In genomic region chr20:61720348-61720696, GRCh38 we compare ENCODE assay signal across 21 cellular contexts.
A peak's percentile ranks its signal among the peaks of the same experiment; 100 is the strongest.
DNase-seq lines count a peak whose midpoint lies in the region; ATAC-seq lines count a peak whose summit lies in the region.
"Had no signal": no experiment of that assay in that cellular context is flagged by ENCODE, and none has a peak within 500 bp of the region (broad histone marks: within the 10 kb centered on the region; RNA-seq: fewer than 3 reads in every experiment).

No MANE protein-coding gene starts in this region.

- peak overlapping the region; percentile 86 for H3K27ac ChIP-seq in KOPT-K1 (ENCODE audit: low read depth, low read length, poor library complexity, severe bottlenecking)
- no peak overlapping the region for H3K27ac ChIP-seq in SJCRH30
- H3K27ac ChIP-seq: adrenal gland, esophagus muscularis mucosa had no signal

- H3K27ac Mint-ChIP-seq in activated naive CD4-positive, alpha-beta T cell treated with anti-CD3 and anti-CD28 coated beads, Interleukin-2, amount 10 ng/mL, durations not matched to agents 7 days and 5 days: peak overlapping the region; percentile 95
- H3K27ac Mint-ChIP-seq in central memory CD8-positive, alpha-beta T cell (ENCODE audit: low read depth): peak overlapping the region; percentile 96
- peak overlapping the region; percentile 76 for H3K27ac Mint-ChIP-seq in stimulated activated effector memory CD8-positive, alpha-beta T cell treated with anti-CD3 and anti-CD28 coated beads, Interleukin-12 subunit alpha, Interleukin-12 subunit beta, amount 100 ng/mL, for 72 hours
- H3K27ac Mint-ChIP-seq: endodermal cell, memory B cell had no signal

- DNase-seq in activated naive CD4-positive, alpha-beta T cell treated with anti-CD3 and anti-CD28 coated beads, Interleukin-2, amount 10 ng/mL, durations not matched to agents 7 days and 5 days: no peak
- DNase-seq in activated naive CD4-positive, alpha-beta T cell (lab: John Stamatoyannopoulos, UW): no peak
- DNase-seq in central memory CD8-positive, alpha-beta T cell (ENCODE audit: low spot score in 2 of 2): no peak
- DNase-seq in stimulated activated effector memory CD8-positive, alpha-beta T cell treated with anti-CD3 and anti-CD28 coated beads, Interleukin-12 subunit alpha, Interleukin-12 subunit beta, amount 100 ng/mL, for 72 hours (ENCODE audit: low spot score in 2 of 2): no peak
- no peak for DNase-seq in SJCRH30
- DNase-seq in stimulated activated CD4-positive, alpha-beta T cell treated with anti-CD3 and anti-CD28 coated beads, Interleukin-2, amount 100 ng/mL, for 24 hours: no peak
- DNase-seq: ACHN, adrenal gland, EL, endodermal cell, foreskin melanocyte, NCI-H1105, NCI-H1930, NCI-H226, NCI-H774, occipital lobe had no signal

- no peaks in the 10 kb centered on the region for H3K27me3 Mint-ChIP-seq in activated naive CD4-positive, alpha-beta T cell treated with anti-CD3 and anti-CD28 coated beads, Interleukin-2, amount 10 ng/mL, durations not matched to agents 7 days and 5 days
- no peaks in the 10 kb centered on the region for H3K27me3 Mint-ChIP-seq in central memory CD8-positive, alpha-beta T cell

- H3K27me3 ChIP-seq in SJCRH30: peaks cover 39% of the 10 kb centered on the region
- H3K27me3 ChIP-seq: adrenal gland had no signal

- H3K36me3 ChIP-seq in KOPT-K1 (ENCODE audit: insufficient read depth, low read length): peaks cover 21% of the 10 kb centered on the region
- H3K36me3 ChIP-seq in SJCRH30: no peaks in the 10 kb centered on the region
- H3K36me3 ChIP-seq: adrenal gland, esophagus muscularis mucosa had no signal

- peaks cover 18% of the 10 kb centered on the region for H3K4me1 Mint-ChIP-seq in activated naive CD4-positive, alpha-beta T cell treated with anti-CD3 and anti-CD28 coated beads, Interleukin-2, amount 10 ng/mL, durations not matched to agents 7 days and 5 days
- H3K4me1 Mint-ChIP-seq in central memory CD8-positive, alpha-beta T cell: peaks cover 19% of the 10 kb centered on the region
- peaks cover 17% of the 10 kb centered on the region for H3K4me1 Mint-ChIP-seq in stimulated activated effector memory CD8-positive, alpha-beta T cell treated with anti-CD3 and anti-CD28 coated beads, Interleukin-12 subunit alpha, Interleukin-12 subunit beta, amount 100 ng/mL, for 72 hours
- H3K4me1 Mint-ChIP-seq: memory B cell had no signal

- H3K36me3 Mint-ChIP-seq in activated naive CD4-positive, alpha-beta T cell treated with anti-CD3 and anti-CD28 coated beads, Interleukin-2, amount 10 ng/mL, durations not matched to agents 7 days and 5 days: peaks cover 9% of the 10 kb centered on the region
- peaks cover 5% of the 10 kb centered on the region for H3K36me3 Mint-ChIP-seq in central memory CD8-positive, alpha-beta T cell (ENCODE audit: insufficient read depth)
- H3K36me3 Mint-ChIP-seq in stimulated activated effector memory CD8-positive, alpha-beta T cell treated with anti-CD3 and anti-CD28 coated beads, Interleukin-12 subunit alpha, Interleukin-12 subunit beta, amount 100 ng/mL, for 72 hours: no peaks in the 10 kb centered on the region
- H3K36me3 Mint-ChIP-seq: memory B cell had no signal

- CTCF ChIA-PET in activated naive CD4-positive, alpha-beta T cell treated with anti-CD3 and anti-CD28 coated beads, Interleukin-2, amount 10 ng/mL, durations not matched to agents 7 days and 5 days (lab: Charles Lee): no interaction called here

- no peak overlapping the region for H3K4me3 ChIP-seq in SJCRH30
- H3K4me3 ChIP-seq: adrenal gland, esophagus muscularis mucosa had no signal

- no peak for ATAC-seq in central memory CD8-positive, alpha-beta T cell (replicated peaks; ENCODE audit: extremely low read depth, poor library complexity, severe bottlenecking)
- ATAC-seq in stimulated activated effector memory CD8-positive, alpha-beta T cell treated with anti-CD3 and anti-CD28 coated beads, Interleukin-12 subunit alpha, Interleukin-12 subunit beta, amount 100 ng/mL, for 72 hours: no peak
- no peak for ATAC-seq in HG03469 (IDR thresholded peaks at IDR 0.05; ENCODE audit: unreplicated experiment)
- ATAC-seq: SK-N-SH treated with all-trans-retinoic acid at 6 μM for 48 hours had no signal

- H3K4me3 Mint-ChIP-seq in activated naive CD4-positive, alpha-beta T cell treated with anti-CD3 and anti-CD28 coated beads, Interleukin-2, amount 10 ng/mL, durations not matched to agents 7 days and 5 days: no peak overlapping the region
- H3K4me3 Mint-ChIP-seq in central memory CD8-positive, alpha-beta T cell: peak overlapping the region; percentile 87
- peak overlapping the region; percentile 69 for H3K4me3 Mint-ChIP-seq in stimulated activated effector memory CD8-positive, alpha-beta T cell treated with anti-CD3 and anti-CD28 coated beads, Interleukin-12 subunit alpha, Interleukin-12 subunit beta, amount 100 ng/mL, for 72 hours
- H3K4me3 Mint-ChIP-seq: endodermal cell had no signal

- peaks cover 8% of the 10 kb centered on the region for H3K9me3 ChIP-seq in KOPT-K1 (ENCODE audit: insufficient read depth, low read length, poor library complexity, severe bottlenecking)
- H3K9me3 ChIP-seq in SJCRH30 (replicated peaks): peaks cover 5% of the 10 kb centered on the region
- H3K9me3 ChIP-seq: adrenal gland had no signal

- peaks cover 6% of the 10 kb centered on the region for H3K9me3 Mint-ChIP-seq in activated naive CD4-positive, alpha-beta T cell treated with anti-CD3 and anti-CD28 coated beads, Interleukin-2, amount 10 ng/mL, durations not matched to agents 7 days and 5 days
- no peaks in the 10 kb centered on the region for H3K9me3 Mint-ChIP-seq in central memory CD8-positive, alpha-beta T cell
- no peaks in the 10 kb centered on the region for H3K9me3 Mint-ChIP-seq in stimulated activated effector memory CD8-positive, alpha-beta T cell treated with anti-CD3 and anti-CD28 coated beads, Interleukin-12 subunit alpha, Interleukin-12 subunit beta, amount 100 ng/mL, for 72 hours
- H3K9me3 Mint-ChIP-seq: memory B cell had no signal

- H3K4me1 ChIP-seq in SJCRH30: no peaks in the 10 kb centered on the region
- H3K4me1 ChIP-seq: adrenal gland, esophagus muscularis mucosa had no signal
